20 cellular contexts compared by ENCODE assay signal in genomic region chr6:42201382-42201781, GRCh38. TPM values are rescaled to one million over a fixed set of nuclear protein-coding genes. Genes with fewer than 3 reads are reported as not detected.
DNase-seq lines count a peak whose midpoint lies in the region; ATAC-seq and TF ChIP-seq lines count a peak whose summit lies in the region.
"Had no signal": no experiment of that assay in that cellular context is flagged by ENCODE, and none has a peak within 500 bp of the region (broad histone marks: within the 10 kb centered on the region; RNA-seq: fewer than 3 reads in every experiment).

No MANE protein-coding gene starts in this region.

- H2BK120ac ChIP-seq in IMR-90 (ENCODE audit: low read depth, low read length), result peak overlapping the region; percentile 61

- BruUV-seq in IMR-90 (replicated peaks; lab: Mats Ljungman, UMichigan), result no TSS peak

- H3K4ac ChIP-seq in IMR-90 (ENCODE audit: low read depth, low read length), result peak overlapping the region; percentile 57

- H3K4me3 ChIP-seq in IMR-90 (ENCODE audit: insufficient read depth, low read depth, low read length) (no peak overlapping the region), fibroblast of the aortic adventitia (ENCODE audit: low read depth, low read length) (no peak overlapping the region)
- H3K4me3 ChIP-seq: GM12878, GM23248 had no signal

- dilution Hi-C loops in IMR-90 (cut with HindIII; ENCODE audit: low sequenced_read_pairs, unreplicated experiment), result no loop called here

- peak overlapping the region; percentile 65 for H4K5ac ChIP-seq in IMR-90 (ENCODE audit: low read depth, low read length)

- POLR2A ChIA-PET in IMR-90 (lab: Charles Lee; ENCODE audit: unreplicated experiment) (interaction anchor here (0.6 kb wide), 1 partner anchor 243 kb away, joined by 8 read pairs; no protein-coding TSS in a partner anchor), RWPE1 (lab: Yijun Ruan, JAX; ENCODE audit: low non-redundant PET) (interaction anchor here (0.7 kb wide), 1 partner anchor 1736 kb away, joined by 4 read pairs; no protein-coding TSS in a partner anchor)

- peaks cover 23% of the 10 kb centered on the region for H3K9me1 ChIP-seq in IMR-90 (ENCODE audit: insufficient read depth, low read length)

- no peak overlapping the region for H2AK9ac ChIP-seq in IMR-90 (replicated peaks; ENCODE audit: low read depth, low read length, poor library complexity)

- peak overlapping the region; percentile 14; the same call in 1 of the 2 replicates for H3K14ac ChIP-seq in IMR-90 (replicated peaks; ENCODE audit: low read depth, low read length)

- no peak for ATAC-seq in IMR-90 (ENCODE audit: low read depth)
- ATAC-seq in GM18868 (IDR thresholded peaks at IDR 0.05; ENCODE audit: unreplicated experiment), result no peak
- ATAC-seq: CD8-positive, alpha-beta T cell; GM12878 had no signal

- peak overlapping the region; percentile 22; the same call in 1 of the 2 replicates for H2BK20ac ChIP-seq in IMR-90 (ENCODE audit: low read depth, low read length)

- DNase-seq in IMR-90 (peak; percentile 30), RWPE1 (ENCODE audit: low spot score) (no peak), fibroblast of the aortic adventitia (ENCODE audit: low read depth) (peak; percentile 34), NCI-H1694 (lab: John Stamatoyannopoulos, UW) (no peak), activated T-cell treated with anti-CD3 and anti-CD28 coated beads for 4 hours (no peak)
- no peak for DNase-seq in activated CD4-positive, CD25-positive, alpha-beta regulatory T cell (lab: John Stamatoyannopoulos, UW)
- DNase-seq: CD8-positive, alpha-beta T cell; DMS79 treated with DMSO at 0.1 percent for 48 hours; GDM1; GM23248; HCEC 1CT; NCI-H1417 treated with DMSO at 0.1 percent for 48 hours; NCI-H2029 treated with DMSO at 0.1 percent for 48 hours; NCI-H2171 treated with DMSO at 0.1 percent for 48 hours; NCI-H748 treated with DMSO at 0.1 percent for 48 hours had no signal

- no CpG with 5 or more reads among the region's 3 CpGs for WGBS in IMR-90 (ENCODE audit: extremely low coverage in 2 of 2, insufficient read length in 1 of 2), 2 experiments

- no peak overlapping the region for H2AFZ ChIP-seq in IMR-90 (replicated peaks; ENCODE audit: low read length, poor library complexity)
- H2AFZ ChIP-seq: GM23248 had no signal

- peak overlapping the region; percentile 54 for H2BK15ac ChIP-seq in IMR-90 (ENCODE audit: low read depth, low read length)

- H2BK5ac ChIP-seq in IMR-90 (ENCODE audit: low read depth, low read length, poor library complexity, severe bottlenecking), result peak overlapping the region; percentile 40

- no peak for TF ChIP-seq POLR2A in IMR-90 (IDR thresholded peaks at IDR 0.05; ENCODE audit: low read depth, low read length)

- peak overlapping the region; percentile 45 for H4K91ac ChIP-seq in IMR-90 (ENCODE audit: insufficient read depth, low read depth, low read length)

- H3K4me2 ChIP-seq in IMR-90 (ENCODE audit: low read depth, low read length), result no peak overlapping the region

- H3K79me1 ChIP-seq in IMR-90 (ENCODE audit: low read depth in 1 of 2, low read length in 2 of 2), result peaks cover 0 to 27% of the 10 kb centered on the region in 2 experiments; a peak in 3 of 4 replicates

- no peaks in the 10 kb centered on the region for H3K9me3 ChIP-seq in IMR-90 (ENCODE audit: control insufficient read depth, insufficient read depth, low read length)

- TF ChIP-seq CTCF in IMR-90 (conservative IDR thresholded peaks at IDR 0.05; ENCODE audit: low read depth, low read length) (no peak), RWPE1 (conservative IDR thresholded peaks at IDR 0.05; ENCODE audit: low read depth) (no peak), fibroblast of the aortic adventitia (IDR thresholded peaks at IDR 0.05; ENCODE audit: insufficient read depth, low read length) (no peak)

- H3K23ac ChIP-seq in IMR-90 (ENCODE audit: low read depth, low read length), result peak overlapping the region; percentile 41; the same call in 1 of the 2 replicates

- peak overlapping the region; percentile 47; the same call in 1 of the 2 replicates for H2AK5ac ChIP-seq in IMR-90 (ENCODE audit: low read depth, low read length)

- CTCF ChIA-PET in IMR-90 (lab: Yijun Ruan, JAX) (no interaction called here), RWPE1 (lab: Yijun Ruan, JAX) (interaction anchor here (0.6 kb wide), 1 partner anchor 394 kb away, joined by 3 read pairs; no protein-coding TSS in a partner anchor)

- peak overlapping the region; percentile 50; the same call in 1 of the 2 replicates for H3K18ac ChIP-seq in IMR-90 (ENCODE audit: low read depth, low read length)

- H3K36me3 ChIP-seq in IMR-90 (ENCODE audit: control insufficient read depth, insufficient read depth, low read length), result peaks cover 5% of the 10 kb centered on the region; the same call in 1 of the 2 replicates

- peak overlapping the region; percentile 32 to 50; a peak in 2 of 4 replicates for H4K8ac ChIP-seq in IMR-90 (ENCODE audit: low read depth in 2 of 2, low read length in 2 of 2)

- no peaks in the 10 kb centered on the region for H3K27me3 ChIP-seq in IMR-90 (ENCODE audit: control insufficient read depth, insufficient read depth, low read length)

- no peak overlapping the region for H3K56ac ChIP-seq in IMR-90 (ENCODE audit: extremely low read depth, insufficient read depth, low read length)

- intact Hi-C loops in IMR-90 (cut with micrococcal nuclease), result no loop called here

- no peaks in the 10 kb centered on the region; the same call in 1 of the 2 replicates for H4K20me1 ChIP-seq in IMR-90 (ENCODE audit: insufficient read depth, low read length)

- peaks cover 27% of the 10 kb centered on the region for H3K4me1 ChIP-seq in IMR-90 (ENCODE audit: control insufficient read depth, insufficient read depth, low read length)

- TF ChIP-seq RAD21 in IMR-90 (IDR thresholded peaks at IDR 0.05; ENCODE audit: low read length), result no peak

- H3K9ac ChIP-seq in IMR-90 (ENCODE audit: low read depth, low read length), result no peak overlapping the region
- H3K9ac ChIP-seq: GM23248 had no signal

- H3K27ac ChIP-seq in IMR-90 (ENCODE audit: insufficient read depth, low read length) (peak overlapping the region; percentile 57; the same call in 1 of the 2 replicates), RWPE1 (peak overlapping the region; percentile 79; the same call in 1 of the 2 replicates)

- in situ Hi-C loops in IMR-90 (cut with MboI; ENCODE audit: low sequenced_read_pairs), result no loop called here

TF ChIP-seq in IMR-90, 13 proteins besides CTCF, POLR2A, EP300 and RAD21 (continues in another document):
- TF ChIP-seq MXI1 (IDR thresholded peaks at IDR 0.05; ENCODE audit: borderline replicate concordance, low read depth, low read length) (no peak), RCOR1 (IDR thresholded peaks at IDR 0.05; ENCODE audit: insufficient replicate concordance, low read length) (no peak), NFE2L2 (IDR thresholded peaks at IDR 0.05; ENCODE audit: low read depth, low read length) (no peak), MAFK (IDR thresholded peaks at IDR 0.05; ENCODE audit: low read depth, low read length) (no peak), SMC3 (IDR thresholded peaks at IDR 0.05; ENCODE audit: low read depth, low read length) (no peak), CEBPB (IDR thresholded peaks at IDR 0.05; ENCODE audit: low read depth, low read length) (no peak), RFX5 (IDR thresholded peaks at IDR 0.05; ENCODE audit: low read depth, low read length) (no peak), FOS (IDR thresholded peaks at IDR 0.05; ENCODE audit: low read depth, low read length) (no peak), BHLHE40 (IDR thresholded peaks at IDR 0.05; ENCODE audit: low read depth, low read length) (no peak), CHD1 (IDR thresholded peaks at IDR 0.05; ENCODE audit: low read depth, low read length) (no peak), MAZ (IDR thresholded peaks at IDR 0.05; ENCODE audit: borderline replicate concordance, low read depth, low read length) (no peak)
- TF ChIP-seq, protein P1, sequence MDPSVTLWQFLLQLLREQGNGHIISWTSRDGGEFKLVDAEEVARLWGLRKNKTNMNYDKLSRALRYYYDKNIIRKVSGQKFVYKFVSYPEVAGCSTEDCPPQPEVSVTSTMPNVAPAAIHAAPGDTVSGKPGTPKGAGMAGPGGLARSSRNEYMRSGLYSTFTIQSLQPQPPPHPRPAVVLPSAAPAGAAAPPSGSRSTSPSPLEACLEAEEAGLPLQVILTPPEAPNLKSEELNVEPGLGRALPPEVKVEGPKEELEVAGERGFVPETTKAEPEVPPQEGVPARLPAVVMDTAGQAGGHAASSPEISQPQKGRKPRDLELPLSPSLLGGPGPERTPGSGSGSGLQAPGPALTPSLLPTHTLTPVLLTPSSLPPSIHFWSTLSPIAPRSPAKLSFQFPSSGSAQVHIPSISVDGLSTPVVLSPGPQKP (IDR thresholded peaks at IDR 0.05; ENCODE audit: borderline replicate concordance, low read depth, low read length), result no peak

RNA-seq across cellular contexts. Expression of gene GUCA1B, which starts 6.6 kb away (rescaled TPM):
- total RNA-seq in IMR-90 (2012; rRNA removed), result under 0.01 and 0.18 TPM in 2 replicates
- polyA plus RNA-seq in IMR-90 (2012; rRNA removed), result 0.60 and 1.0 TPM in 2 replicates
- polyA plus RNA-seq in IMR-90 (2012; cell fraction: cytosol; rRNA removed), result 0.21 and 0.42 TPM in 2 replicates
- 0.94 and 1.4 TPM in 2 replicates for polyA plus RNA-seq in IMR-90 (2012; cell fraction: nucleus; rRNA removed; ENCODE audit: low replicate concordance)
- total RNA-seq in fibroblast of the aortic adventitia (ENCODE audit: low replicate concordance), result not detected in 2 replicates
- total RNA-seq: HT1080 had no signal
- polyA plus RNA-seq: GM23248 had no signal

RNA-seq across cellular contexts. Expression of gene MRPS10, which starts 16.3 kb away (rescaled TPM):
- 47.0 and 71.1 TPM in 2 replicates for total RNA-seq in IMR-90 (2012; rRNA removed)
- polyA plus RNA-seq in IMR-90 (2012; rRNA removed), result 24.0 and 28.5 TPM in 2 replicates
- polyA plus RNA-seq in IMR-90 (2012; cell fraction: cytosol; rRNA removed), result 8.0 and 10.3 TPM in 2 replicates
- 1.8 and 8.3 TPM in 2 replicates for polyA plus RNA-seq in IMR-90 (2012; cell fraction: nucleus; rRNA removed; ENCODE audit: low replicate concordance)
- total RNA-seq in fibroblast of the aortic adventitia (ENCODE audit: low replicate concordance), result 15.7 and 63.4 TPM in 2 replicates

RNA-seq across cellular contexts. Expression of gene GUCA1A, which starts 28.2 kb away (rescaled TPM):
- total RNA-seq in IMR-90 (2012; rRNA removed) (under 0.01 and 0.18 TPM in 2 replicates), fibroblast of the aortic adventitia (ENCODE audit: low replicate concordance) (not detected in 2 replicates)
- polyA plus RNA-seq in IMR-90 (2012; rRNA removed), result 0.32 and 0.34 TPM in 2 replicates
- 0.50 and 0.60 TPM in 2 replicates for polyA plus RNA-seq in IMR-90 (2012; cell fraction: cytosol; rRNA removed)
- 0.12 and 0.18 TPM in 2 replicates for polyA plus RNA-seq in IMR-90 (2012; cell fraction: nucleus; rRNA removed; ENCODE audit: low replicate concordance)
- total RNA-seq: CD8-positive, alpha-beta T cell; GM12878; GM23248; HT1080; LHCN-M2; NCI-H460 had no signal
- polyA plus RNA-seq: GM12878, GM23248 had no signal

RNA-seq across cellular contexts. Expression of gene C6orf132, which starts 59.0 kb away (rescaled TPM):
- total RNA-seq in IMR-90 (2012; rRNA removed), result 0.72 and 1.1 TPM in 2 replicates
- polyA plus RNA-seq in IMR-90 (2012; rRNA removed), result 1.7 and 1.8 TPM in 2 replicates
- 1.6 and 1.7 TPM in 2 replicates for polyA plus RNA-seq in IMR-90 (2012; cell fraction: cytosol; rRNA removed)
- polyA plus RNA-seq in IMR-90 (2012; cell fraction: nucleus; rRNA removed; ENCODE audit: low replicate concordance), result 3.0 and 3.3 TPM in 2 replicates
- total RNA-seq in fibroblast of the aortic adventitia (ENCODE audit: low replicate concordance), result 0.63 and 1.4 TPM in 2 replicates
- total RNA-seq: HT1080, NCI-H460 had no signal

Comparison
In these comparisons a context has a peak if more than half of its experiments do, and no peak if none do; other contexts are left out.
1. DNase-seq: peak in IMR-90 (single experiment) and fibroblast of the aortic adventitia (single experiment); none in RWPE1 (single experiment), NCI-H1694 (single experiment), activated CD4-positive, CD25-positive, alpha-beta regulatory T cell (0 of 4) and activated T-cell treated with anti-CD3 and anti-CD28 coated beads for 4 hours (single experiment).